ENCODE assay signal across 8 cellular contexts in genomic region chr4:95155759-95156451, GRCh38.
DNase-seq lines count a peak whose midpoint lies in the region; ATAC-seq, FAIRE-seq and TF ChIP-seq lines count a peak whose summit lies in the region.

No MANE protein-coding gene starts in this region.

- no peak for DNase-seq in activated naive CD8-positive, alpha-beta T cell treated with anti-CD3 and anti-CD28 coated beads, Interleukin-2, amount 10 ng/mL, durations not matched to agents 7 days and 5 days
- no peak for DNase-seq in activated naive CD8-positive, alpha-beta T cell treated with anti-CD3 and anti-CD28 coated beads, Interleukin-2, amount 50 U/mL, for 24 hours
- DNase-seq in PC-9 (no peak), osteocyte (ENCODE audit: extremely low spot score, unreplicated experiment) (no peak), nucleus accumbens (lab: John Stamatoyannopoulos, UW) (no peak)

- H3K27ac ChIP-seq in HEK293 (ENCODE audit: extremely low read depth, low read depth, low read length) (no peak overlapping the region), PC-9 (no peak overlapping the region)

- CTCF ChIA-PET in HEK293 (lab: Yijun Ruan, JAX): interaction anchor here (0.6 to 1.3 kb wide), 9 partner anchors 32 to 1195 kb away, joined by 3 read pairs; no protein-coding TSS in a partner anchor
- CTCF ChIA-PET in PC-9 (lab: Charles Lee): interaction anchor here (0.7 kb wide), 2 partner anchors 15 to 354 kb away, joined by 3 to 5 read pairs; no protein-coding TSS in a partner anchor

- peak overlapping the region; percentile 82 for H3K4me3 Mint-ChIP-seq in activated naive CD8-positive, alpha-beta T cell treated with anti-CD3 and anti-CD28 coated beads, Interleukin-2, amount 10 ng/mL, durations not matched to agents 7 days and 5 days
- H3K4me3 Mint-ChIP-seq in activated naive CD8-positive, alpha-beta T cell treated with anti-CD3 and anti-CD28 coated beads, Interleukin-2, amount 50 U/mL, for 24 hours: no peak overlapping the region
- no peak overlapping the region for H3K4me3 Mint-ChIP-seq in osteocyte (ENCODE audit: unreplicated experiment)

- H3K27ac Mint-ChIP-seq in activated naive CD8-positive, alpha-beta T cell treated with anti-CD3 and anti-CD28 coated beads, Interleukin-2, amount 10 ng/mL, durations not matched to agents 7 days and 5 days: peak overlapping the region; percentile 94
- H3K27ac Mint-ChIP-seq in activated naive CD8-positive, alpha-beta T cell treated with anti-CD3 and anti-CD28 coated beads, Interleukin-2, amount 50 U/mL, for 24 hours: no peak overlapping the region
- H3K27ac Mint-ChIP-seq in osteocyte (ENCODE audit: unreplicated experiment): no peak overlapping the region

- peaks cover 3% of the 10 kb centered on the region for H3K36me3 Mint-ChIP-seq in activated naive CD8-positive, alpha-beta T cell treated with anti-CD3 and anti-CD28 coated beads, Interleukin-2, amount 10 ng/mL, durations not matched to agents 7 days and 5 days
- no peaks in the 10 kb centered on the region for H3K36me3 Mint-ChIP-seq in activated naive CD8-positive, alpha-beta T cell treated with anti-CD3 and anti-CD28 coated beads, Interleukin-2, amount 50 U/mL, for 24 hours (ENCODE audit: low read depth)
- H3K36me3 Mint-ChIP-seq in osteocyte (ENCODE audit: unreplicated experiment): no peaks in the 10 kb centered on the region

- H3K9me2 ChIP-seq in PC-9 (ENCODE audit: insufficient read depth): no peaks in the 10 kb centered on the region

- POLR2A ChIA-PET in activated naive CD8-positive, alpha-beta T cell treated with anti-CD3 and anti-CD28 coated beads, Interleukin-2, amount 10 ng/mL, durations not matched to agents 7 days and 5 days (lab: Charles Lee): interaction anchor here (0.7 kb wide), 1 partner anchor 41 kb away, joined by 4 read pairs; no protein-coding TSS in a partner anchor
- POLR2A ChIA-PET in HEK293 (lab: Yijun Ruan, JAX): no interaction called here
- POLR2A ChIA-PET in PC-9 (lab: Charles Lee; ENCODE audit: unreplicated experiment): interaction anchor here (0.7 kb wide), 2 partner anchors 37 to 434 kb away, joined by 3 read pairs; no protein-coding TSS in a partner anchor

- peak; percentile 89 for FAIRE-seq in endometrium (lab: Jason Lieb, UNC)

- intact Hi-C loops in PC-9 (cut with micrococcal nuclease; ENCODE audit: unreplicated experiment): no loop called here

- peaks cover 2% of the 10 kb centered on the region for H3K27me3 Mint-ChIP-seq in activated naive CD8-positive, alpha-beta T cell treated with anti-CD3 and anti-CD28 coated beads, Interleukin-2, amount 10 ng/mL, durations not matched to agents 7 days and 5 days
- H3K27me3 Mint-ChIP-seq in activated naive CD8-positive, alpha-beta T cell treated with anti-CD3 and anti-CD28 coated beads, Interleukin-2, amount 50 U/mL, for 24 hours: no peaks in the 10 kb centered on the region
- no peaks in the 10 kb centered on the region for H3K27me3 Mint-ChIP-seq in osteocyte (ENCODE audit: unreplicated experiment)

- peaks cover 32% of the 10 kb centered on the region for H3K4me1 Mint-ChIP-seq in activated naive CD8-positive, alpha-beta T cell treated with anti-CD3 and anti-CD28 coated beads, Interleukin-2, amount 10 ng/mL, durations not matched to agents 7 days and 5 days
- H3K4me1 Mint-ChIP-seq in activated naive CD8-positive, alpha-beta T cell treated with anti-CD3 and anti-CD28 coated beads, Interleukin-2, amount 50 U/mL, for 24 hours: peaks cover 9% of the 10 kb centered on the region
- peaks cover 6% of the 10 kb centered on the region for H3K4me1 Mint-ChIP-seq in osteocyte (ENCODE audit: unreplicated experiment)

- H3K4me3 ChIP-seq in HEK293 (ENCODE audit: low read depth, low read length) (no peak overlapping the region), PC-9 (no peak overlapping the region)

- H4K20me1 ChIP-seq in PC-9 (ENCODE audit: insufficient read depth): no peaks in the 10 kb centered on the region

- peak overlapping the region; percentile 31; the same call in 1 of the 2 replicates for H3K4me2 ChIP-seq in PC-9

- no peaks in the 10 kb centered on the region for H3F3A ChIP-seq in PC-9 (ENCODE audit: insufficient read depth, low read depth)

- H3K9me3 Mint-ChIP-seq in activated naive CD8-positive, alpha-beta T cell treated with anti-CD3 and anti-CD28 coated beads, Interleukin-2, amount 10 ng/mL, durations not matched to agents 7 days and 5 days: no peaks in the 10 kb centered on the region
- no peaks in the 10 kb centered on the region for H3K9me3 Mint-ChIP-seq in activated naive CD8-positive, alpha-beta T cell treated with anti-CD3 and anti-CD28 coated beads, Interleukin-2, amount 50 U/mL, for 24 hours
- H3K9me3 Mint-ChIP-seq in osteocyte (ENCODE audit: unreplicated experiment): no peaks in the 10 kb centered on the region

- H2AFZ ChIP-seq in PC-9: no peak overlapping the region

- peak; percentile 85 for ATAC-seq in activated naive CD8-positive, alpha-beta T cell treated with anti-CD3 and anti-CD28 coated beads, Interleukin-2, amount 10 ng/mL, durations not matched to agents 7 days and 5 days (ENCODE audit: low read depth)
- no peak for ATAC-seq in activated naive CD8-positive, alpha-beta T cell treated with anti-CD3 and anti-CD28 coated beads, Interleukin-2, amount 50 U/mL, for 24 hours
- ATAC-seq in HG03108 (IDR thresholded peaks at IDR 0.05; ENCODE audit: unreplicated experiment): no peak

- H3K79me2 ChIP-seq in PC-9 (ENCODE audit: low read depth): no peaks in the 10 kb centered on the region

- H3K9me3 ChIP-seq in HEK293 (ENCODE audit: control insufficient read depth, insufficient read depth, low read depth, low read length) (no peaks in the 10 kb centered on the region), PC-9 (ENCODE audit: insufficient read depth, low read depth) (no peaks in the 10 kb centered on the region)

- no peaks in the 10 kb centered on the region for H3K27me3 ChIP-seq in PC-9 (ENCODE audit: insufficient read depth, low read depth)

- H3K36me3 ChIP-seq in HEK293 (ENCODE audit: control insufficient read depth in 2 of 2, insufficient read depth in 1 of 2, low read length in 2 of 2): no peaks in the 10 kb centered on the region
- H3K36me3 ChIP-seq in PC-9 (ENCODE audit: low read depth): no peaks in the 10 kb centered on the region

- BruUV-seq in PC-9 (replicated peaks; lab: Mats Ljungman, UMichigan): no TSS peak

- TF ChIP-seq CTCF in HEK293 (tag by site-specific recombination; IDR thresholded peaks at IDR 0.05) (no peak), PC-9 (conservative IDR thresholded peaks at IDR 0.05) (peak; percentile 67), osteocyte (IDR thresholded peaks at IDR 0.05) (peak; percentile 80)

- H3K4me1 ChIP-seq in HEK293 (ENCODE audit: control insufficient read depth, insufficient read depth, low read length) (no peaks in the 10 kb centered on the region), PC-9 (replicated peaks; ENCODE audit: insufficient read depth) (no peaks in the 10 kb centered on the region)

TF ChIP-seq in HEK293, 187 proteins besides CTCF, POLR2A, EP300 and RAD21:
- peak; percentile 49 for TF ChIP-seq ZNF654 (tag by site-specific recombination; IDR thresholded peaks at IDR 0.05; ENCODE audit: low read depth)
- no peak for TF ChIP-seq ZNF707 (tag by site-specific recombination; IDR thresholded peaks at IDR 0.05)
